ENCODE assay signal across 7 cellular contexts in the genomic region with DNA sequence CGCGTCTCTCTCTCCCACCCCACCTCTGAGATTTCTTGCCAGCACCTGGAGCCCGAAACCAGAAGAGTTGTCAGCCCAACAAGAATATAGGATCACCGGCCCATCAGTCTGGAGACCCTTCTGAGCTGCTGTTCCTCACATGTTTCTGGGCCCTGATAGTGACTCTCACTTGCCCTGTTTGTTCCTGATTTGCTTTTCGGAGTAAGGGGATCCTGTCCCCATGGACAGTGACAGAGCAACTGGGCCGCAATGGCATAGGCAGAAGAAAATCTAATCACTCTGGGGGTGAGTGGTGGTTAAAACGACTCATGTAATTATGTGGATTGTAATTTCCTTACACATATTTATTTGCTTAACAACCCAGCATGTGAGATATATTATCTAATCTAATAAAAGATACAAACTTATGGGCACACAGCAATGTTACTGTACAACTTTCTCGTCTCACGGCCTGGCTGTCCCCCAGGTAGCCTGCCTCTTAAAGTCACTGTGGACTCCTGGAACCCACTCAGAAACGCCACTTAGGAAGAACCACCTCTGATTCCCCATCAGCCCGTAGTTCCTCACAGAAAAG. TPM values are rescaled to one million over a fixed set of nuclear protein-coding genes. Genes with fewer than 3 reads are reported as not detected.
DNase-seq lines count a peak whose midpoint lies in the region; ATAC-seq and TF ChIP-seq lines count a peak whose summit lies in the region.

No MANE protein-coding gene starts in this region.

- H2AFZ ChIP-seq in hepatocyte, result peak overlapping the region; percentile 87

- H3K9me2 ChIP-seq in hepatocyte (replicated peaks; ENCODE audit: insufficient read depth), result no peaks in the 10 kb centered on the region

- H3K9me3 ChIP-seq in HAP-1 (no peaks in the 10 kb centered on the region), hepatocyte (ENCODE audit: low read depth) (no peaks in the 10 kb centered on the region)

- DNase-seq in HAP-1 (ENCODE audit: low spot score in 2 of 2) (no peak), hepatocyte (ENCODE audit: low spot score) (no peak)

- H4K20me1 ChIP-seq in hepatocyte (ENCODE audit: insufficient read depth, poor library complexity, severe bottlenecking), result no peaks in the 10 kb centered on the region

- H3K4me1 ChIP-seq in HAP-1, result peaks cover 13% of the 10 kb centered on the region
- H3K4me1 ChIP-seq in hepatocyte (ENCODE audit: insufficient read depth), result peaks cover 4% of the 10 kb centered on the region

- WGBS in hepatocyte (ENCODE audit: low lambda C conversion rate, missing lambda C conversion rate), result 39% methylated on average over 11 of the region's 11 CpGs

- H3K4me2 ChIP-seq in hepatocyte, result peak overlapping the region; percentile 95

- in situ Hi-C loops in HAP-1 (cut with MboI; ENCODE audit: low sequenced_read_pairs), result no loop called here

- H3K79me2 ChIP-seq in hepatocyte, result peaks cover 23% of the 10 kb centered on the region

- no peak for ATAC-seq in SK-N-SH treated with all-trans-retinoic acid at 6 μM for 48 hours
- ATAC-seq in GM19455 (IDR thresholded peaks at IDR 0.05; ENCODE audit: unreplicated experiment), result no peak
- ATAC-seq in GM21367 (IDR thresholded peaks at IDR 0.05; ENCODE audit: unreplicated experiment), result no peak
- no peak for ATAC-seq in GM21717 (IDR thresholded peaks at IDR 0.05; ENCODE audit: unreplicated experiment)

- H3K27me3 ChIP-seq in HAP-1 (ENCODE audit: low read depth), result no peaks in the 10 kb centered on the region
- no peaks in the 10 kb centered on the region for H3K27me3 ChIP-seq in hepatocyte

- H3K4me3 ChIP-seq in HAP-1 (peak overlapping the region; percentile 16), hepatocyte (peak overlapping the region; percentile 34), skin epidermis (peak overlapping the region; percentile 24 to 62 (median 50))

- H3K36me3 ChIP-seq in HAP-1 (replicated peaks) (no peaks in the 10 kb centered on the region), hepatocyte (replicated peaks; ENCODE audit: insufficient read depth, low read depth) (no peaks in the 10 kb centered on the region)

- no peak for TF ChIP-seq CTCF in hepatocyte (IDR thresholded peaks at IDR 0.05; ENCODE audit: poor library complexity)

- H3K27ac ChIP-seq in hepatocyte (peak overlapping the region; percentile 84), skin epidermis (peak overlapping the region in 7 of 21 experiments; percentile 61 to 79 (median 71))

TF ChIP-seq in SK-N-SH treated with all-trans-retinoic acid at 6 μM for 48 hours, 23 proteins besides CTCF, POLR2A, EP300 and RAD21:
- TF ChIP-seq ZNF8 (CRISPR knock-in tag; IDR thresholded peaks at IDR 0.05), result peak; percentile 8; the same call in 1 of the 2 replicates
- TF ChIP-seq, protein P1, sequence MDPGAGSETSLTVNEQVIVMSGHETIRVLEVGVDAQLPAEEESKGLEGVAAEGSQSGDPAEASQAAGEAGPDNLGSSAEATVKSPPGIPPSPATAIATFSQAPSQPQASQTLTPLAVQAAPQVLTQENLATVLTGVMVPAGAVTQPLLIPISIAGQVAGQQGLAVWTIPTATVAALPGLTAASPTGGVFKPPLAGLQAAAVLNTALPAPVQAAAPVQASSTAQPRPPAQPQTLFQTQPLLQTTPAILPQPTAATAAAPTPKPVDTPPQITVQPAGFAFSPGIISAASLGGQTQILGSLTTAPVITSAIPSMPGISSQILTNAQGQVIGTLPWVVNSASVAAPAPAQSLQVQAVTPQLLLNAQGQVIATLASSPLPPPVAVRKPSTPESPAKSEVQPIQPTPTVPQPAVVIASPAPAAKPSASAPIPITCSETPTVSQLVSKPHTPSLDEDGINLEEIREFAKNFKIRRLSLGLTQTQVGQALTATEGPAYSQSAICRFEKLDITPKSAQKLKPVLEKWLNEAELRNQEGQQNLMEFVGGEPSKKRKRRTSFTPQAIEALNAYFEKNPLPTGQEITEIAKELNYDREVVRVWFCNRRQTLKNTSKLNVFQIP (CRISPR knock-in tag; IDR thresholded peaks at IDR 0.05; ENCODE audit: borderline replicate concordance, low read depth), result no peak

RNA-seq across cellular contexts. Expression of a gene that starts 0.7 kb away (rescaled TPM):
- total RNA-seq in hepatocyte, result 5.8 and 6.6 TPM in 2 replicates
- 3.2 and 4.1 TPM in 2 replicates for polyA plus RNA-seq in hepatocyte
